In genomic region chr10:43390791-43391190, GRCh38 we compare ENCODE assay signal across 8 cellular contexts. TPM values are rescaled to one million over a fixed set of nuclear protein-coding genes. Genes with fewer than 3 reads are reported as not detected.
DNase-seq lines count a peak whose midpoint lies in the region; ATAC-seq and TF ChIP-seq lines count a peak whose summit lies in the region.

No MANE protein-coding gene starts in this region.

- BruUV-seq in MCF 10A (replicated peaks; lab: Mats Ljungman, UMichigan) = no TSS peak

- no peak for TF ChIP-seq POLR2A in breast epithelium (IDR thresholded peaks at IDR 0.05)

- H3K4me1 Mint-ChIP-seq in MCF 10A (ENCODE audit: insufficient read depth, unreplicated experiment) = peaks cover 28% of the 10 kb centered on the region
- peaks cover 83% of the 10 kb centered on the region for H3K4me1 Mint-ChIP-seq in activated T-helper 1 cell treated with anti-CD3 and anti-CD28 coated beads, Interleukin-12 subunit alpha, Interleukin-12 subunit beta, Interleukin-2, Interleukin-4 antibody, amounts not matched to agents 30 ng/mL and 10 ng/mL and 1 ng/mL, durations not matched to agents 14 hours and 24 hours and 36 hours (ENCODE audit: low read depth)

- DNase-seq in MCF 10A (ENCODE audit: unreplicated experiment) (peak; percentile 61), breast epithelium (ENCODE audit: low spot score in 2 of 2) (no peak), cardiac muscle cell (ENCODE audit: low read depth in 1 of 2, low spot score in 1 of 2) (peak; percentile 40 to 61), sciatic nerve (ENCODE audit: low spot score) (peak; percentile 42), NCI-H2196 treated with DMSO at 0.1 percent for 48 hours (lab: John Stamatoyannopoulos, UW; ENCODE audit: unreplicated experiment) (no peak), NCI-H1105 treated with DMSO at 0.1 percent for 48 hours (lab: John Stamatoyannopoulos, UW) (no peak)
- DNase-seq in activated T-helper 1 cell treated with anti-CD3 and anti-CD28 coated beads, Interleukin-12 subunit alpha, Interleukin-12 subunit beta, Interleukin-2, Interleukin-4 antibody, amounts not matched to agents 30 ng/mL and 10 ng/mL and 1 ng/mL, durations not matched to agents 14 hours and 24 hours and 36 hours (ENCODE audit: low spot score) = no peak

- H3K27ac ChIP-seq in breast epithelium (no peak overlapping the region), cardiac muscle cell (peak overlapping the region; percentile 62)

- no peak overlapping the region for H3K27ac Mint-ChIP-seq in MCF 10A (ENCODE audit: low read depth, unreplicated experiment)
- H3K27ac Mint-ChIP-seq in activated T-helper 1 cell treated with anti-CD3 and anti-CD28 coated beads, Interleukin-12 subunit alpha, Interleukin-12 subunit beta, Interleukin-2, Interleukin-4 antibody, amounts not matched to agents 30 ng/mL and 10 ng/mL and 1 ng/mL, durations not matched to agents 14 hours and 24 hours and 36 hours = peak overlapping the region; percentile 42

- H3K9me3 Mint-ChIP-seq in MCF 10A (ENCODE audit: unreplicated experiment) = no peaks in the 10 kb centered on the region
- no peaks in the 10 kb centered on the region for H3K9me3 Mint-ChIP-seq in activated T-helper 1 cell treated with anti-CD3 and anti-CD28 coated beads, Interleukin-12 subunit alpha, Interleukin-12 subunit beta, Interleukin-2, Interleukin-4 antibody, amounts not matched to agents 30 ng/mL and 10 ng/mL and 1 ng/mL, durations not matched to agents 14 hours and 24 hours and 36 hours

- no peaks in the 10 kb centered on the region for H3K27me3 Mint-ChIP-seq in MCF 10A (ENCODE audit: insufficient read depth, unreplicated experiment)
- H3K27me3 Mint-ChIP-seq in activated T-helper 1 cell treated with anti-CD3 and anti-CD28 coated beads, Interleukin-12 subunit alpha, Interleukin-12 subunit beta, Interleukin-2, Interleukin-4 antibody, amounts not matched to agents 30 ng/mL and 10 ng/mL and 1 ng/mL, durations not matched to agents 14 hours and 24 hours and 36 hours (ENCODE audit: insufficient read depth) = no peaks in the 10 kb centered on the region

- no peak overlapping the region for H3K4me3 Mint-ChIP-seq in MCF 10A (ENCODE audit: unreplicated experiment)
- H3K4me3 Mint-ChIP-seq in activated T-helper 1 cell treated with anti-CD3 and anti-CD28 coated beads, Interleukin-12 subunit alpha, Interleukin-12 subunit beta, Interleukin-2, Interleukin-4 antibody, amounts not matched to agents 30 ng/mL and 10 ng/mL and 1 ng/mL, durations not matched to agents 14 hours and 24 hours and 36 hours = no peak overlapping the region

- CTCF ChIA-PET in MCF 10A (lab: Yijun Ruan, JAX) = interaction anchor here (0.6 to 2.8 kb wide), 11 partner anchors 10 to 544 kb away, joined by 3 to 20 read pairs (median 4); partner anchors contain the start of gene HNRNPF

- H3K4me3 ChIP-seq in breast epithelium (no peak overlapping the region), cardiac muscle cell (no peak overlapping the region)

- ATAC-seq in sciatic nerve = peak; percentile 77
- ATAC-seq in GM21723 (IDR thresholded peaks at IDR 0.05; ENCODE audit: unreplicated experiment) = no peak

- H3K27me3 ChIP-seq in breast epithelium = no peaks in the 10 kb centered on the region
- no peaks in the 10 kb centered on the region for H3K27me3 ChIP-seq in cardiac muscle cell

- no peaks in the 10 kb centered on the region for H3K9me3 ChIP-seq in breast epithelium
- no peaks in the 10 kb centered on the region for H3K9me3 ChIP-seq in cardiac muscle cell (ENCODE audit: low read depth)

- intact Hi-C loops in MCF 10A (cut with micrococcal nuclease) = no loop called here
- intact Hi-C loops in breast epithelium (cut with DNase I; ENCODE audit: low total_unique reads) = no loop called here
- intact Hi-C loops in activated T-helper 1 cell treated with anti-CD3 and anti-CD28 coated beads, Interleukin-12 subunit alpha, Interleukin-12 subunit beta, Interleukin-2, Interleukin-4 antibody, amounts not matched to agents 30 ng/mL and 10 ng/mL and 1 ng/mL, durations not matched to agents 14 hours and 24 hours and 36 hours (cut with micrococcal nuclease) = loop anchor here (10.0 kb wide), 1 partner anchor 606 kb away; the partner anchor contains the start of gene BMS1
- intact Hi-C loops in sciatic nerve (cut with DNase I) = no loop called here

- peaks cover 100% of the 10 kb centered on the region for H3K36me3 Mint-ChIP-seq in MCF 10A (ENCODE audit: insufficient read depth, unreplicated experiment)
- H3K36me3 Mint-ChIP-seq in activated T-helper 1 cell treated with anti-CD3 and anti-CD28 coated beads, Interleukin-12 subunit alpha, Interleukin-12 subunit beta, Interleukin-2, Interleukin-4 antibody, amounts not matched to agents 30 ng/mL and 10 ng/mL and 1 ng/mL, durations not matched to agents 14 hours and 24 hours and 36 hours (ENCODE audit: low read depth) = peaks cover 76% of the 10 kb centered on the region

- POLR2A ChIA-PET in MCF 10A (lab: Yijun Ruan, JAX) = interaction anchor here (0.5 to 1.6 kb wide), 3 partner anchors 17 to 46 kb away, joined by 3 to 7 read pairs (median 5); no protein-coding TSS in a partner anchor

- no peaks in the 10 kb centered on the region for H3K4me1 ChIP-seq in breast epithelium
- peaks cover 9% of the 10 kb centered on the region for H3K4me1 ChIP-seq in cardiac muscle cell (ENCODE audit: low read depth)

- H3K36me3 ChIP-seq in breast epithelium = no peaks in the 10 kb centered on the region
- peaks cover 70% of the 10 kb centered on the region for H3K36me3 ChIP-seq in cardiac muscle cell

- peak; percentile 55 for TF ChIP-seq CTCF in MCF 10A (IDR thresholded peaks at IDR 0.05; ENCODE audit: unreplicated experiment)
- peak in 1 of 3 donors; percentile 21 for TF ChIP-seq CTCF in breast epithelium (IDR thresholded peaks at IDR 0.05)
- peak; percentile 64 for TF ChIP-seq CTCF in cardiac muscle cell (IDR thresholded peaks at IDR 0.05; ENCODE audit: low read depth, low read length)

RNA-seq across cellular contexts. Expression of gene HNRNPF, which starts 18.2 kb away (rescaled TPM):
- 184 and 198 TPM in 2 replicates for total RNA-seq in MCF 10A (2022)
- 100 to 1,000 TPM; 175 to 213 (median 207) TPM for total RNA-seq in breast epithelium
- total RNA-seq in activated T-helper 1 cell treated with anti-CD3 and anti-CD28 coated beads, Interleukin-12 subunit alpha, Interleukin-12 subunit beta, Interleukin-2, Interleukin-4 antibody, amounts not matched to agents 30 ng/mL and 10 ng/mL and 1 ng/mL, durations not matched to agents 14 hours and 24 hours and 36 hours = 499 and 501 TPM in 2 replicates
- 180 and 189 TPM in 2 replicates for total RNA-seq in cardiac muscle cell
- polyA plus RNA-seq in cardiac muscle cell = 111 and 130 TPM in 2 replicates
- total RNA-seq in sciatic nerve = 130 TPM

RNA-seq across cellular contexts. Expression of gene FXYD4, which starts 19.4 kb away (rescaled TPM):
- total RNA-seq in MCF 10A (2022) (not detected in 2 replicates), breast epithelium (not detected), cardiac muscle cell (not detected in 2 replicates), sciatic nerve (not detected)
- 0.44 TPM in 1 of 2 replicates, not detected in the other for total RNA-seq in activated T-helper 1 cell treated with anti-CD3 and anti-CD28 coated beads, Interleukin-12 subunit alpha, Interleukin-12 subunit beta, Interleukin-2, Interleukin-4 antibody, amounts not matched to agents 30 ng/mL and 10 ng/mL and 1 ng/mL, durations not matched to agents 14 hours and 24 hours and 36 hours
- polyA plus RNA-seq in cardiac muscle cell = 0.67 TPM in 1 of 2 replicates, not detected in the other

RNA-seq across cellular contexts. Expression of gene ZNF487, which starts 46.1 kb away (rescaled TPM):
- total RNA-seq in MCF 10A (2022) (2.2 and 2.6 TPM in 2 replicates), breast epithelium (10 to 100 TPM in 2 of 3 donors, 1 to 10 TPM in 1; 8.5 to 16.4 (median 12.8) TPM), cardiac muscle cell (8.8 and 9.0 TPM in 2 replicates), sciatic nerve (14.3 TPM)
- 1.8 and 2.0 TPM in 2 replicates for total RNA-seq in activated T-helper 1 cell treated with anti-CD3 and anti-CD28 coated beads, Interleukin-12 subunit alpha, Interleukin-12 subunit beta, Interleukin-2, Interleukin-4 antibody, amounts not matched to agents 30 ng/mL and 10 ng/mL and 1 ng/mL, durations not matched to agents 14 hours and 24 hours and 36 hours
- 5.3 and 6.0 TPM in 2 replicates for polyA plus RNA-seq in cardiac muscle cell

Comparison
In these comparisons a context has a peak if more than half of its experiments do, and no peak if none do; other contexts are left out.
1. DNase-seq: peak in MCF 10A (single experiment), cardiac muscle cell (2 of 2) and sciatic nerve (single experiment); none in breast epithelium (0 of 2), activated T-helper 1 cell treated with anti-CD3 and anti-CD28 coated beads, Interleukin-12 subunit alpha, Interleukin-12 subunit beta, Interleukin-2, Interleukin-4 antibody, amounts not matched to agents 30 ng/mL and 10 ng/mL and 1 ng/mL, durations not matched to agents 14 hours and 24 hours and 36 hours (single experiment), NCI-H2196 treated with DMSO at 0.1 percent for 48 hours (single experiment) and NCI-H1105 treated with DMSO at 0.1 percent for 48 hours (single experiment).